23 cellular contexts compared by ENCODE assay signal in the genomic region with DNA sequence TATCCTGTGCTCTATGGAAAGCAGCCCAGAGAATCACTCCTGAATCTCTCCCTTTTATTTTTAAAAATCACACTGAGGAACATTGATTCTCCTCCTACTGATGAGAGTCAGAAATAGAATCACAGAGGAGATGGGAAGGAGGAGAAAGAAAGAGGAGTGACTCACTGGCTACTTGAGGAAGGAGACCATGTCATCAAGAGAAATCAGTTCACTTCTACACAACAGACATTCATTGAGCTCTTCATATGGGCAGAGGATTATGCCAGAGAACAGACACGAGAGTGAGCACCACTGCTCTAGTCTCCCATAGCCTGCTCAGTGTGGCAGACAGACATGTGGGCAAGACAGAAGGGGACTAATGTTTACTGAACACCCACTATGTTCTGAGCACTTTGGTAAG. TPM values are rescaled to one million over a fixed set of nuclear protein-coding genes. Genes with fewer than 3 reads are reported as not detected.
DNase-seq lines count a peak whose midpoint lies in the region; ATAC-seq and TF ChIP-seq lines count a peak whose summit lies in the region.
"Had no signal": no experiment of that assay in that cellular context is flagged by ENCODE, and none has a peak within 500 bp of the region (broad histone marks: within the 10 kb centered on the region; RNA-seq: fewer than 3 reads in every experiment).

No MANE protein-coding gene starts in this region.

- peak overlapping the region; percentile 63 for H3K27ac ChIP-seq in GM23248
- H3K27ac ChIP-seq in smooth muscle cell (ENCODE audit: low read depth) = peak overlapping the region; percentile 13
- H3K27ac ChIP-seq in thyroid gland = no peak overlapping the region
- H3K27ac ChIP-seq: coronary artery, epithelial cell of prostate, KMS-11, PC-9, SK-N-MC had no signal

- 27 to 50% methylated on average over 1 of the region's 1 CpG for WGBS in GM23248 (ENCODE audit: low coverage in 1 of 2, low lambda C conversion rate in 2 of 2, missing lambda C conversion rate in 2 of 2), 2 experiments
- WGBS in smooth muscle cell (ENCODE audit: low lambda C conversion rate) = 36% methylated on average over 1 of the region's 1 CpG
- WGBS in thyroid gland, 2 donors = 71 to 80% methylated on average over 1 of the region's 1 CpG

- in situ Hi-C loops in GM23248 (cut with MboI) = no loop called here

- no peak for ATAC-seq in HG02763 (IDR thresholded peaks at IDR 0.05; ENCODE audit: unreplicated experiment)
- ATAC-seq: GM12878, left ventricle myocardium superior, right cardiac atrium had no signal

- H3K9me3 ChIP-seq in GM23248 (ENCODE audit: low read depth) = no peaks in the 10 kb centered on the region
- H3K9me3 ChIP-seq in adipocyte (ENCODE audit: control insufficient read depth, low read length) = peaks cover 7% of the 10 kb centered on the region
- H3K9me3 ChIP-seq in smooth muscle cell (replicated peaks; ENCODE audit: low read depth) = no peaks in the 10 kb centered on the region
- no peaks in the 10 kb centered on the region for H3K9me3 ChIP-seq in thyroid gland

- peak; percentile 80 for DNase-seq in GM23248
- peak; percentile 25 for DNase-seq in adipocyte (ENCODE audit: low read depth)
- peak; percentile 47 to 68 for DNase-seq in foreskin fibroblast
- DNase-seq in smooth muscle cell (lab: John Stamatoyannopoulos, UW; ENCODE audit: unreplicated experiment) = no peak
- DNase-seq in NCI-H446 treated with DMSO at 0.1 percent for 48 hours (lab: John Stamatoyannopoulos, UW) = no peak
- no peak for DNase-seq in activated naive CD4-positive, alpha-beta T cell treated with anti-CD3 and anti-CD28 coated beads, Interleukin-2, amount 50 U/mL, for 16 hours
- no peak for DNase-seq in thyroid gland
- DNase-seq: activated CD8-positive, alpha-beta memory T cell treated with anti-CD3 and anti-CD28 coated beads for 24 hours; activated T-cell treated with anti-CD3 and anti-CD28 coated beads, Interleukin-2, amount 50 U/mL, for 48 hours; GF-D8; left ventricle myocardium superior; NCI-H187; PC-9; right cardiac atrium; stimulated activated CD4-positive, alpha-beta T cell treated with anti-CD3 and anti-CD28 coated beads, Interleukin-15, amount 100 ng/mL, for 24 hours; stimulated activated naive CD4-positive, alpha-beta T cell; trophoblast cell had no signal

- H3K4me1 ChIP-seq in GM23248 (ENCODE audit: insufficient read depth) = peaks cover 28% of the 10 kb centered on the region
- H3K4me1 ChIP-seq in adipocyte (ENCODE audit: control insufficient read depth, insufficient read depth, low read length) = no peaks in the 10 kb centered on the region
- H3K4me1 ChIP-seq in smooth muscle cell (ENCODE audit: low read depth) = no peaks in the 10 kb centered on the region
- no peaks in the 10 kb centered on the region for H3K4me1 ChIP-seq in thyroid gland

- intact Hi-C loops in thyroid gland (cut with DNase I) = no loop called here

- TF ChIP-seq CTCF in foreskin fibroblast (IDR thresholded peaks at IDR 0.05; ENCODE audit: low read depth, low read length) (no peak), smooth muscle cell (IDR thresholded peaks at IDR 0.05; ENCODE audit: borderline replicate concordance, insufficient read depth, poor library complexity, severe bottlenecking) (no peak), thyroid gland (IDR thresholded peaks at IDR 0.05) (no peak)

- H3K79me2 ChIP-seq in GM23248 (ENCODE audit: insufficient read depth) (peaks cover 77% of the 10 kb centered on the region), smooth muscle cell (ENCODE audit: low read depth) (no peaks in the 10 kb centered on the region)

- H3K4me3 ChIP-seq in GM23248 (no peak overlapping the region), adipocyte (ENCODE audit: low read length) (no peak overlapping the region), foreskin fibroblast (ENCODE audit: low read depth in 1 of 2, low read length in 2 of 2) (no peak overlapping the region), smooth muscle cell (no peak overlapping the region), thyroid gland (replicated peaks in 1 of 3) (no peak overlapping the region)
- H3K4me3 ChIP-seq: coronary artery, GM12878, PC-9, SK-N-MC had no signal

- no peak for TF ChIP-seq POLR2A in thyroid gland (IDR thresholded peaks at IDR 0.05)

- H3K9me2 ChIP-seq in GM23248 (ENCODE audit: insufficient read depth) = no peaks in the 10 kb centered on the region

- H3K4me2 ChIP-seq in GM23248 (ENCODE audit: unreplicated experiment) (peak overlapping the region; percentile 19), smooth muscle cell (no peak overlapping the region)
- H3K4me2 ChIP-seq: KMS-11, PC-9 had no signal

- H4K20me1 ChIP-seq in GM23248 (ENCODE audit: insufficient read depth) (no peaks in the 10 kb centered on the region), smooth muscle cell (ENCODE audit: low read depth) (no peaks in the 10 kb centered on the region)

- H2AFZ ChIP-seq in GM23248 (0 out of 2 replicates have a peak overlapping the region, but pooled peaks have one; percentile 46), smooth muscle cell (ENCODE audit: low read depth) (peak overlapping the region; percentile 63)
- H2AFZ ChIP-seq: PC-9 had no signal

- H3K9ac ChIP-seq in GM23248 (no peak overlapping the region), adipocyte (ENCODE audit: low read length) (no peak overlapping the region), smooth muscle cell (ENCODE audit: low read depth) (no peak overlapping the region)
- H3K9ac ChIP-seq: KMS-11 had no signal

- H3K36me3 ChIP-seq in GM23248 (ENCODE audit: low read depth) (peaks cover 10% of the 10 kb centered on the region), adipocyte (ENCODE audit: control insufficient read depth, insufficient read depth, low read length, severe bottlenecking) (no peaks in the 10 kb centered on the region), smooth muscle cell (ENCODE audit: low read depth) (no peaks in the 10 kb centered on the region), thyroid gland (no peaks in the 10 kb centered on the region)

- H3K27me3 ChIP-seq in GM23248 (replicated peaks; ENCODE audit: insufficient read depth) (no peaks in the 10 kb centered on the region), adipocyte (replicated peaks; ENCODE audit: control insufficient read depth, insufficient read depth, low read length) (no peaks in the 10 kb centered on the region), smooth muscle cell (ENCODE audit: low read depth) (no peaks in the 10 kb centered on the region), thyroid gland (no peaks in the 10 kb centered on the region)

- H3F3A ChIP-seq in GM23248 (ENCODE audit: insufficient read depth) (peaks cover 39% of the 10 kb centered on the region), smooth muscle cell (ENCODE audit: low read depth) (no peaks in the 10 kb centered on the region)

RNA-seq across cellular contexts. Expression of a gene that starts 44.2 kb away (rescaled TPM):
- total RNA-seq in GM23248 (2014; rRNA removed; shearing (Covaris generic)) = 65.3 and 67.3 TPM in 2 replicates
- polyA plus RNA-seq in GM23248 (2016; fragmentation: Nextera tagmentation; extraction: Ambion mirVana) = 54.2 and 54.9 TPM in 2 replicates
- total RNA-seq in smooth muscle cell = 8.8 and 9.3 TPM in 2 replicates
- polyA plus RNA-seq in smooth muscle cell = 3.5 and 6.1 TPM in 2 replicates
- under 1 TPM in 1 of 4 donors, not detected in 3; under 0.01 TPM for total RNA-seq in thyroid gland
- total RNA-seq: left ventricle myocardium superior had no signal

Comparison
In these comparisons a context has a peak if more than half of its experiments do, and no peak if none do; other contexts are left out.
1. DNase-seq: peak in GM23248 (single experiment), adipocyte (single experiment) and foreskin fibroblast (2 of 2); none in smooth muscle cell (single experiment), NCI-H446 treated with DMSO at 0.1 percent for 48 hours (single experiment), activated naive CD4-positive, alpha-beta T cell treated with anti-CD3 and anti-CD28 coated beads, Interleukin-2, amount 50 U/mL, for 16 hours (single experiment) and thyroid gland (0 of 2).
2. H3K27ac ChIP-seq: peak in GM23248 (single experiment) and smooth muscle cell (single experiment); none in thyroid gland (0 of 3).